ENCODE assay signal across 18 cellular contexts in genomic region chr9:129247285-129248153, GRCh38.
A peak's percentile ranks its signal among the peaks of the same experiment; 100 is the strongest.
DNase-seq lines count a peak whose midpoint lies in the region; ATAC-seq and TF ChIP-seq lines count a peak whose summit lies in the region.
"Had no signal": no experiment of that assay in that cellular context is flagged by ENCODE, and none has a peak within 500 bp of the region (broad histone marks: within the 10 kb centered on the region; RNA-seq: fewer than 3 reads in every experiment).

No MANE protein-coding gene starts in this region.

- H2BK15ac ChIP-seq in mesenchymal stem cell (ENCODE audit: low read depth, poor library complexity, severe bottlenecking), result no peak overlapping the region

- no peaks in the 10 kb centered on the region for H3K9me2 ChIP-seq in DOHH2 (replicated peaks; ENCODE audit: control insufficient read depth, low read length)

- H3K79me1 ChIP-seq in mesenchymal stem cell (replicated peaks; ENCODE audit: low read length, poor library complexity, severe bottlenecking), result no peaks in the 10 kb centered on the region

- H2BK120ac ChIP-seq in mesenchymal stem cell (ENCODE audit: low read depth, low read length), result no peak overlapping the region

- H3K9ac ChIP-seq in mesenchymal stem cell (ENCODE audit: low read length), result no peak overlapping the region
- H3K9ac ChIP-seq: KMS-11 had no signal

- DNase-seq in Right ventricle myocardium inferior (ENCODE audit: missing footprints) (peak; percentile 21), right atrium auricular region (ENCODE audit: low spot score) (no peak), mesenchymal stem cell (no peak), upper lobe of right lung (peak; percentile 50)
- DNase-seq: DMS79 treated with DMSO at 0.1 percent for 48 hours, GOT3, MV-4-11, NCI-H1417 treated with DMSO at 0.1 percent for 48 hours, NCI-H187 treated with DMSO at 0.1 percent for 48 hours, NCI-H524, PC-9, SJCRH30 had no signal

- H3K4me3 ChIP-seq in right atrium auricular region, result no peak overlapping the region
- H3K4me3 ChIP-seq in DOHH2 (ENCODE audit: low read length), result no peak overlapping the region
- no peak overlapping the region for H3K4me3 ChIP-seq in mesenchymal stem cell (ENCODE audit: insufficient read depth in 1 of 2, low read depth in 1 of 2, low read length in 2 of 2)
- H3K4me3 ChIP-seq in upper lobe of right lung, result no peak overlapping the region
- H3K4me3 ChIP-seq: PC-9, SJCRH30 had no signal

- H3K4me2 ChIP-seq in DOHH2 (ENCODE audit: low read length) (no peak overlapping the region), mesenchymal stem cell (ENCODE audit: low read length, poor library complexity, severe bottlenecking) (no peak overlapping the region)
- H3K4me2 ChIP-seq: KMS-11, PC-9 had no signal

- H2AK5ac ChIP-seq in mesenchymal stem cell (ENCODE audit: low read length, severe bottlenecking), result no peak overlapping the region

- H3K9me3 ChIP-seq in right atrium auricular region (no peaks in the 10 kb centered on the region), DOHH2 (ENCODE audit: control insufficient read depth, insufficient read depth, low read length) (no peaks in the 10 kb centered on the region), mesenchymal stem cell (ENCODE audit: control insufficient read depth, low read length) (no peaks in the 10 kb centered on the region), upper lobe of right lung (no peaks in the 10 kb centered on the region)
- H3K9me3 ChIP-seq: SJCRH30 had no signal

- TF ChIP-seq CTCF in right atrium auricular region (IDR thresholded peaks at IDR 0.05) (no peak), DOHH2 (IDR thresholded peaks at IDR 0.05; ENCODE audit: low read depth, low read length, poor library complexity, severe bottlenecking) (peak; percentile 7), upper lobe of right lung (IDR thresholded peaks at IDR 0.05) (no peak)

- H2BK12ac ChIP-seq in mesenchymal stem cell (ENCODE audit: low read length in 2 of 2), result no peak overlapping the region

- peak overlapping the region; percentile 29 for H4K8ac ChIP-seq in mesenchymal stem cell (ENCODE audit: low read length)

- peak overlapping the region; percentile 25 for H4K91ac ChIP-seq in mesenchymal stem cell (ENCODE audit: low read length)

- H3K18ac ChIP-seq in mesenchymal stem cell (ENCODE audit: low read depth in 1 of 2, low read length in 2 of 2), result peak overlapping the region in 1 of 2 experiments; percentile 9

- H3K4ac ChIP-seq in mesenchymal stem cell (ENCODE audit: low read depth in 1 of 2, low read length in 2 of 2), result no peak overlapping the region

- intact Hi-C loops in Right ventricle myocardium inferior (cut with DNase I) (no loop called here), upper lobe of right lung (cut with DNase I) (no loop called here)

- no peak overlapping the region for H2AFZ ChIP-seq in mesenchymal stem cell (ENCODE audit: low read depth, low read length)
- H2AFZ ChIP-seq: PC-9 had no signal

- H4K20me1 ChIP-seq in DOHH2 (ENCODE audit: control insufficient read depth, insufficient read depth, low read depth, low read length), result no peaks in the 10 kb centered on the region

- no peaks in the 10 kb centered on the region for H3K4me1 ChIP-seq in right atrium auricular region
- no peaks in the 10 kb centered on the region for H3K4me1 ChIP-seq in DOHH2 (ENCODE audit: control insufficient read depth, low read length)
- peaks cover 12% of the 10 kb centered on the region for H3K4me1 ChIP-seq in mesenchymal stem cell (ENCODE audit: control insufficient read depth, insufficient read depth, low read depth, low read length)
- H3K4me1 ChIP-seq in upper lobe of right lung, result no peaks in the 10 kb centered on the region

- H3K27ac ChIP-seq in right atrium auricular region (no peak overlapping the region), DOHH2 (ENCODE audit: low read depth, low read length) (no peak overlapping the region), mesenchymal stem cell (ENCODE audit: low read length, poor library complexity, severe bottlenecking) (no peak overlapping the region), upper lobe of right lung (no peak overlapping the region)
- H3K27ac ChIP-seq: KMS-11, PC-9, RWPE1, SJCRH30 had no signal

- H3K23ac ChIP-seq in mesenchymal stem cell (ENCODE audit: low read length in 2 of 2), result no peak overlapping the region

- H3K36me3 ChIP-seq in right atrium auricular region (no peaks in the 10 kb centered on the region), DOHH2 (ENCODE audit: control insufficient read depth, low read length) (no peaks in the 10 kb centered on the region), mesenchymal stem cell (ENCODE audit: control insufficient read depth in 1 of 2, insufficient read depth in 2 of 2, low read depth in 1 of 2, low read length in 2 of 2) (no peaks in the 10 kb centered on the region), upper lobe of right lung (no peaks in the 10 kb centered on the region)
- H3K36me3 ChIP-seq: SJCRH30 had no signal

- 95% methylated on average over 13 of the region's 13 CpGs for WGBS in mesenchymal stem cell

- no peaks in the 10 kb centered on the region for H3F3A ChIP-seq in DOHH2 (ENCODE audit: control insufficient read depth, insufficient read depth)

- H3K14ac ChIP-seq in mesenchymal stem cell (ENCODE audit: low read length in 2 of 2), result no peak overlapping the region

- no peak for ATAC-seq in Right ventricle myocardium inferior
- ATAC-seq in upper lobe of right lung, result no peak
- no peak for ATAC-seq in HG03460 (IDR thresholded peaks at IDR 0.05; ENCODE audit: unreplicated experiment)
- no peak for ATAC-seq in HG03025 (IDR thresholded peaks at IDR 0.05; ENCODE audit: low FRiP score, unreplicated experiment)
- ATAC-seq: HCT116 had no signal

- H2BK5ac ChIP-seq in mesenchymal stem cell (ENCODE audit: low read depth, low read length, poor library complexity, severe bottlenecking), result no peak overlapping the region

- H3K79me2 ChIP-seq in DOHH2 (ENCODE audit: control insufficient read depth, low read length), result no peaks in the 10 kb centered on the region

- H3K27me3 ChIP-seq in right atrium auricular region (no peaks in the 10 kb centered on the region), DOHH2 (ENCODE audit: control insufficient read depth, low read length) (peaks cover 16% of the 10 kb centered on the region; the same call in 1 of the 2 replicates), mesenchymal stem cell (ENCODE audit: control insufficient read depth in 1 of 2, insufficient read depth in 1 of 2, low read length in 2 of 2) (no peaks in the 10 kb centered on the region), upper lobe of right lung (no peaks in the 10 kb centered on the region)

Comparison
In these comparisons a context has a peak if more than half of its experiments do, and no peak if none do; other contexts are left out.
1. DNase-seq: peak in Right ventricle myocardium inferior (single experiment) and upper lobe of right lung (single experiment); none in right atrium auricular region (single experiment) and mesenchymal stem cell (single experiment).